ENCODE assay signal across 25 cellular contexts in the genomic region with DNA sequence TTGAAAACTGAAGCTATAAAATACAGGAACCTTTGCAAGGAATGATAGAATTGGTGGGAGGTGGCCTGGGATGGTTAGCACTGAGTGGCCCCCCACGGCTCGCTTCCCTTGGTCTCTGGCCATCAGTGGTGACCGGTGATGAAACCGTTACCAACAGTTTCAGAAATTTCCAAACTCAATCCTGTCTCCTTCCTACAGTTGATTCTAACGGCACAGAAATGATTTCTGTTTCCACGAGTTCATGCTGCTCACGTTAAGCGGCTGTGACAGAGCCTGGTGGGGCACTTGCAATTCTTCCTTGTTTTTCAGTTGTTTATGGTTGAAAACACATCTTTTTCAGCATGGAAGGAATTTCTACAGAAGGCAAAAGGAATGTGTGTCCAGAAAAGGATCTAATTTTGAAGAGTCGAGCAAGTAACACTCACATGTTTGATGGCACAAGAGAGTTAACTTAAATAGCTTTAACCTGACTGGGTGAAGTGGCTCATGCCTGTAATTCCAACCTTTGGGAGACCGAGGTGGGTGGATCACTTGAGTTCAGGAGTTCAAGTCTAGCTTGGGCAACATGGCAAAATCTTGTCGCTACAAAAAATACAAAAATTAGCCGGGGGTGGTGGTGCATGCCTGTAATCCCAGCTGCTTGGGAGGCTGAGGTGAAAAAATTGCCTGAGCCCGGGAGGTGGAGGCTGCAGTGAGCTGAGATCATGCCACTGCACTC.
DNase-seq lines count a peak whose midpoint lies in the region; TF ChIP-seq lines count a peak whose summit lies in the region.
"Had no signal": no experiment of that assay in that cellular context is flagged by ENCODE, and none has a peak within 500 bp of the region (broad histone marks: within the 10 kb centered on the region; RNA-seq: fewer than 3 reads in every experiment).

No MANE protein-coding gene starts in this region.

- H3K27me3 ChIP-seq in endodermal cell (ENCODE audit: control insufficient read depth, insufficient read depth, low read length, poor library complexity, severe bottlenecking), result no peaks in the 10 kb centered on the region
- H3K27me3 ChIP-seq: dorsolateral prefrontal cortex, transverse colon had no signal

- H3K27ac Mint-ChIP-seq in endodermal cell, result no peak overlapping the region
- H3K27ac Mint-ChIP-seq: activated naive CD8-positive, alpha-beta T cell treated with anti-CD3 and anti-CD28 coated beads for 36 hours; naive thymus-derived CD4-positive, alpha-beta T cell; stimulated activated naive CD8-positive, alpha-beta T cell treated with anti-CD3 and anti-CD28 coated beads, Interleukin-15, amount 100 ng/mL, for 72 hours had no signal

- no peak overlapping the region for H3K4me3 Mint-ChIP-seq in endodermal cell
- H3K4me3 Mint-ChIP-seq: activated naive CD8-positive, alpha-beta T cell treated with anti-CD3 and anti-CD28 coated beads for 36 hours; central memory CD8-positive, alpha-beta T cell; naive thymus-derived CD4-positive, alpha-beta T cell; stimulated activated naive CD8-positive, alpha-beta T cell treated with anti-CD3 and anti-CD28 coated beads, Interleukin-15, amount 100 ng/mL, for 72 hours had no signal

- H3K4me3 ChIP-seq in NB4 (ENCODE audit: low read depth, low read length), result peak overlapping the region; percentile 60
- no peak overlapping the region for H3K4me3 ChIP-seq in endodermal cell (ENCODE audit: low read length)
- H3K4me3 ChIP-seq: dorsolateral prefrontal cortex, transverse colon had no signal

- no peaks in the 10 kb centered on the region for H3K4me1 ChIP-seq in endodermal cell (ENCODE audit: control insufficient read depth, insufficient read depth, low read length)

- no peaks in the 10 kb centered on the region for H3K36me3 ChIP-seq in endodermal cell (ENCODE audit: control insufficient read depth, insufficient read depth, low read length)
- H3K36me3 ChIP-seq: transverse colon, WERI-Rb-1 had no signal

- peaks cover 5% of the 10 kb centered on the region for H3K4me1 Mint-ChIP-seq in endodermal cell

- DNase-seq in EH (ENCODE audit: low read depth), result peak; percentile 67
- peak; percentile 97 for DNase-seq in NB4 (ENCODE audit: low read depth)
- DNase-seq in endodermal cell, result peak; percentile 38
- peak; percentile 14 for DNase-seq in posterior vena cava (ENCODE audit: low spot score)
- DNase-seq in erythroblast (lab: John Stamatoyannopoulos, UW), result no peak
- DNase-seq in NCI-H526 (lab: John Stamatoyannopoulos, UW), result no peak
- no peak for DNase-seq in glomerular visceral epithelial cell (ENCODE audit: extremely low spot score)
- DNase-seq: activated naive CD8-positive, alpha-beta T cell treated with anti-CD3 and anti-CD28 coated beads for 36 hours; DMS79 treated with DMSO at 0.1 percent for 48 hours; islet precursor cell; KBM-7; midbrain; naive thymus-derived CD4-positive, alpha-beta T cell; NCI-H1436; NCI-H2081 treated with DMSO at 0.1 percent for 48 hours; NCI-H226; NCI-H748 treated with DMSO at 0.1 percent for 48 hours; occipital lobe; OCI-M1; stimulated activated naive CD8-positive, alpha-beta T cell treated with anti-CD3 and anti-CD28 coated beads, Interleukin-15, amount 100 ng/mL, for 72 hours; transverse colon; WERI-Rb-1 had no signal

- peaks cover 2% of the 10 kb centered on the region for H3K27me3 Mint-ChIP-seq in endodermal cell (ENCODE audit: insufficient read depth)
- H3K27me3 Mint-ChIP-seq: activated naive CD8-positive, alpha-beta T cell treated with anti-CD3 and anti-CD28 coated beads for 36 hours had no signal

- intact Hi-C loops in posterior vena cava (cut with DNase I), result no loop called here

- peak; percentile 61 for TF ChIP-seq POLR2A in NB4 (IDR thresholded peaks at IDR 0.05; ENCODE audit: extremely low read depth, insufficient read length)
- TF ChIP-seq POLR2A in erythroblast (IDR thresholded peaks at IDR 0.05; ENCODE audit: low read length), result no peak

- no peaks in the 10 kb centered on the region for H3K36me3 Mint-ChIP-seq in endodermal cell (ENCODE audit: low read depth)
- H3K36me3 Mint-ChIP-seq: activated naive CD8-positive, alpha-beta T cell treated with anti-CD3 and anti-CD28 coated beads for 36 hours had no signal

- WGBS in endodermal cell (ENCODE audit: insufficient coverage in 1 of 2, insufficient read length in 1 of 2), 2 experiments, result 74 to 88% methylated on average over 10 to 13 of the region's 13 CpGs

- H3K9me3 Mint-ChIP-seq in endodermal cell, result peaks cover 23% of the 10 kb centered on the region
- H3K9me3 Mint-ChIP-seq: activated naive CD8-positive, alpha-beta T cell treated with anti-CD3 and anti-CD28 coated beads for 36 hours; central memory CD8-positive, alpha-beta T cell; stimulated activated naive CD8-positive, alpha-beta T cell treated with anti-CD3 and anti-CD28 coated beads, Interleukin-15, amount 100 ng/mL, for 72 hours had no signal

- no peak overlapping the region for H3K27ac ChIP-seq in endodermal cell (ENCODE audit: low read depth, low read length)
- H3K27ac ChIP-seq: C4-2B, dorsolateral prefrontal cortex, transverse colon, WERI-Rb-1 had no signal

- H3K9me3 ChIP-seq in endodermal cell (ENCODE audit: control insufficient read depth, low read length), result peaks cover 13% of the 10 kb centered on the region
- H3K9me3 ChIP-seq: transverse colon had no signal

- H3K9ac ChIP-seq in endodermal cell (ENCODE audit: extremely low read depth, low read length, poor library complexity, severe bottlenecking), result no peak overlapping the region

- no peak for TF ChIP-seq CTCF in NB4 (IDR thresholded peaks at IDR 0.05; ENCODE audit: low read depth, low read length)
- no peak for TF ChIP-seq CTCF in endodermal cell (conservative IDR thresholded peaks at IDR 0.05)

Comparison
In these comparisons a context has a peak if more than half of its experiments do, and no peak if none do; other contexts are left out.
1. DNase-seq: peak in EH (single experiment), NB4 (single experiment), endodermal cell (single experiment) and posterior vena cava (single experiment); none in erythroblast (0 of 2), NCI-H526 (0 of 2) and glomerular visceral epithelial cell (single experiment).